ENCODE assay signal across 10 cellular contexts in the genomic region with DNA sequence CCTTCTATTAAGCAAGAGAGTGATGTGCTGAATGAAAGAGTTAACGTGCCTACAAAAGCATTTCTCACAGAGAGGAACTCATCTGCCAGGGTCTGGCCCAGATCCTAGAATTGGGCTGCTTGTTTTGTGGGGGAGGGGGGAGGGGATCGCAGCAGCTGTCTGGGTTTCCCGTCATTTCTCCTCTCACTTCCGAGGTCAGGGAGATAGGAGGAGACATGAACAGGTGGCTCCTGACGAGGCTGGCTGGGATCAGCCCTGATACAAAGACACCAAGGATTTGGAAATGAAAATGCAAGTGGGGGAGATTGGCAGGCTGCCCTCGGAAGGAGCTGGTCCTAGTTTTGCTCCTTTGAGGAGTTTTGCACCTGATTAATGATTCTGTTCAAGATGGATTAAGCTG.
DNase-seq lines count a peak whose midpoint lies in the region; ATAC-seq and TF ChIP-seq lines count a peak whose summit lies in the region.
"Had no signal": no experiment of that assay in that cellular context is flagged by ENCODE, and none has a peak within 500 bp of the region (broad histone marks: within the 10 kb centered on the region; RNA-seq: fewer than 3 reads in every experiment).

No MANE protein-coding gene starts in this region.

- H3K4me1 ChIP-seq in cardiac muscle cell (ENCODE audit: low read depth) (peaks cover 11% of the 10 kb centered on the region), right lobe of liver (peaks cover 0 to 11% (median 3%) of the 10 kb centered on the region in 4 donors), vagina (peaks cover 18% of the 10 kb centered on the region)

- TF ChIP-seq POLR2A in right lobe of liver (IDR thresholded peaks at IDR 0.05) (no peak), vagina (IDR thresholded peaks at IDR 0.05) (no peak)

- H3K27me3 ChIP-seq in cardiac muscle cell (no peaks in the 10 kb centered on the region), right lobe of liver (no peaks in the 10 kb centered on the region), vagina (no peaks in the 10 kb centered on the region)

- H3K4me3 ChIP-seq in cardiac muscle cell, result no peak overlapping the region
- peak overlapping the region; percentile 4 for H3K4me3 ChIP-seq in astrocyte of the spinal cord (ENCODE audit: low read depth, low read length)
- peak overlapping the region in 2 of 3 donors; percentile 11 to 37 for H3K4me3 ChIP-seq in right lobe of liver
- peak overlapping the region; percentile 13 to 30 for H3K4me3 ChIP-seq in vagina

- in situ Hi-C loops in astrocyte of the spinal cord (cut with HindIII; ENCODE audit: low sequenced_read_pairs), result no loop called here

- H3K9me3 ChIP-seq in cardiac muscle cell (ENCODE audit: low read depth) (no peaks in the 10 kb centered on the region), right lobe of liver (no peaks in the 10 kb centered on the region), vagina (peaks cover 6% of the 10 kb centered on the region)
- H3K9me3 ChIP-seq: neutrophil had no signal

- TF ChIP-seq CTCF in cardiac muscle cell (IDR thresholded peaks at IDR 0.05; ENCODE audit: low read depth, low read length) (no peak), astrocyte of the spinal cord (IDR thresholded peaks at IDR 0.05; ENCODE audit: low read depth, low read length) (no peak), right lobe of liver (IDR thresholded peaks at IDR 0.05) (no peak), vagina (IDR thresholded peaks at IDR 0.05) (no peak)

- WGBS in right lobe of liver (ENCODE audit: insufficient coverage, low coverage, low lambda C conversion rate, missing lambda C conversion rate), result 8% methylated on average over 5 of the region's 6 CpGs

- H3K27ac ChIP-seq in cardiac muscle cell (peak overlapping the region; percentile 6), right lobe of liver (no peak overlapping the region), vagina (no peak overlapping the region)
- H3K27ac ChIP-seq: neutrophil had no signal

- intact Hi-C loops in Right ventricle myocardium inferior (cut with DNase I) (no loop called here), right lobe of liver (cut with DNase I) (no loop called here), vagina (cut with DNase I) (no loop called here)

- H3K36me3 ChIP-seq in cardiac muscle cell, result no peaks in the 10 kb centered on the region
- no peaks in the 10 kb centered on the region for H3K36me3 ChIP-seq in right lobe of liver
- H3K36me3 ChIP-seq in vagina, result no peaks in the 10 kb centered on the region
- H3K36me3 ChIP-seq: neutrophil had no signal

- DNase-seq in cardiac muscle cell (ENCODE audit: low read depth in 1 of 2, low spot score in 1 of 2) (peak in 1 of 2 donors; percentile 76), Right ventricle myocardium inferior (ENCODE audit: missing footprints) (no peak), astrocyte of the spinal cord (ENCODE audit: low read depth, low spot score) (no peak), right lobe of liver (peak in 1 of 3 donors; percentile 70), vagina (ENCODE audit: extremely low spot score in 2 of 2) (no peak), NOMO-1 treated with DMSO at 0.1 percent for 48 hours (lab: John Stamatoyannopoulos, UW; ENCODE audit: unreplicated experiment) (no peak), SIG-M5 treated with dmso at 0.1 percent for 504 hours (lab: John Stamatoyannopoulos, UW; ENCODE audit: unreplicated experiment) (no peak)
- DNase-seq: endodermal cell had no signal

- ATAC-seq in Right ventricle myocardium inferior (no peak), right lobe of liver (peak; percentile 72 to 90 (median 81)), GM18519 (IDR thresholded peaks at IDR 0.05; ENCODE audit: low FRiP score, unreplicated experiment) (no peak)

Comparison
In these comparisons a context has a peak if more than half of its experiments do, and no peak if none do; other contexts are left out.
1. ATAC-seq: peak in right lobe of liver (4 of 4); none in Right ventricle myocardium inferior (single experiment) and GM18519 (single experiment).